In the genomic region with DNA sequence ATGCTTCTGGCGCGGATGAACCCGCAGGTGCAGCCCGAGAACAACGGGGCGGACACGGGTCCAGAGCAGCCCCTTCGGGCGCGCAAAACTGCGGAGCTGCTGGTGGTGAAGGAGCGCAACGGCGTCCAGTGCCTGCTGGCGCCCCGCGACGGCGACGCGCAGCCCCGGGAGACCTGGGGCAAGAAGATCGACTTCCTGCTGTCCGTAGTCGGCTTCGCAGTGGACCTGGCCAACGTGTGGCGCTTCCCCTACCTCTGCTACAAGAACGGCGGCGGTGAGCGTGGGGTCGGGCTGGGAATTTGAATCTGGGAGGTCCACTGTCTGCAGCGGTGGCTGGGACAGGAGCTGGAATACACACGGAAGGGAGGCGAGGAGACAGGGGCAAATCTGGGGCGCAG, we compare ENCODE assay signal across 21 cellular contexts. TPM values are rescaled to one million over a fixed set of nuclear protein-coding genes. Genes with fewer than 3 reads are reported as not detected.
DNase-seq lines count a peak whose midpoint lies in the region; ATAC-seq, FAIRE-seq and TF ChIP-seq lines count a peak whose summit lies in the region.
"Had no signal": no experiment of that assay in that cellular context is flagged by ENCODE, and none has a peak within 500 bp of the region (broad histone marks: within the 10 kb centered on the region; RNA-seq: fewer than 3 reads in every experiment).

No MANE protein-coding gene starts in this region.

- no peaks in the 10 kb centered on the region for H3K79me2 ChIP-seq in H1 (ENCODE audit: control insufficient read depth in 1 of 2, insufficient read depth in 2 of 2, low read length in 2 of 2)
- H3K79me2 ChIP-seq in keratinocyte (ENCODE audit: control insufficient read depth, insufficient read depth, low read length) = no peaks in the 10 kb centered on the region
- H3K79me2 ChIP-seq in smooth muscle cell (ENCODE audit: low read depth) = no peaks in the 10 kb centered on the region
- H3K79me2 ChIP-seq: parathyroid adenoma had no signal

- H2BK5ac ChIP-seq in IMR-90 (ENCODE audit: low read depth, low read length, poor library complexity, severe bottlenecking) = no peak overlapping the region
- no peak overlapping the region for H2BK5ac ChIP-seq in H1 (ENCODE audit: low read depth, low read length)

- no peak overlapping the region for H2AK5ac ChIP-seq in IMR-90 (ENCODE audit: low read depth, low read length)
- H2AK5ac ChIP-seq in H1 (ENCODE audit: low read depth, low read length) = no peak overlapping the region

- TF ChIP-seq EP300 in H1 (IDR thresholded peaks at IDR 0.05; ENCODE audit: borderline replicate concordance in 1 of 2, low read depth in 2 of 2, low read length in 2 of 2) = no peak

- POLR2A ChIA-PET in IMR-90 (lab: Charles Lee; ENCODE audit: unreplicated experiment) (no interaction called here), H1 (lab: Charles Lee; ENCODE audit: partially characterized antibody) (no interaction called here)

- H2BK20ac ChIP-seq in IMR-90 (ENCODE audit: low read depth, low read length) = no peak overlapping the region
- no peak overlapping the region for H2BK20ac ChIP-seq in H1 (ENCODE audit: low read length)

- no peak overlapping the region for H4K5ac ChIP-seq in IMR-90 (ENCODE audit: low read depth, low read length)
- H4K5ac ChIP-seq in H1 (ENCODE audit: insufficient read length, low read depth, low read length) = no peak overlapping the region

- intact Hi-C loops in IMR-90 (cut with micrococcal nuclease) = no loop called here

- H3K4me2 ChIP-seq in IMR-90 (ENCODE audit: low read depth, low read length) (no peak overlapping the region), H1 (ENCODE audit: insufficient read depth in 1 of 2, low read depth in 2 of 2, low read length in 2 of 2) (peak overlapping the region; percentile 93 to 99), keratinocyte (ENCODE audit: control insufficient read depth, extremely low read depth, insufficient read depth, low read depth, low read length) (peak overlapping the region; percentile 74), smooth muscle cell (peak overlapping the region; percentile 75)
- H3K4me2 ChIP-seq: BLaER1 had no signal

- H3K4me1 ChIP-seq in IMR-90 (ENCODE audit: control insufficient read depth, insufficient read depth, low read length) (no peaks in the 10 kb centered on the region), H1 (replicated peaks in 1 of 4; ENCODE audit: control insufficient read depth in 3 of 4, insufficient read depth in 4 of 4, low read length in 3 of 4) (peaks cover 0 to 3% (median 1%) of the 10 kb centered on the region in 4 experiments; a peak in 4 of 7 replicates), keratinocyte (ENCODE audit: control insufficient read depth, extremely low read depth, insufficient read depth, low read length) (peaks cover 24% of the 10 kb centered on the region), smooth muscle cell (ENCODE audit: low read depth) (no peaks in the 10 kb centered on the region)
- H3K4me1 ChIP-seq: BLaER1, foreskin keratinocyte, parathyroid adenoma, SJCRH30 had no signal

- H2BK15ac ChIP-seq in IMR-90 (ENCODE audit: low read depth, low read length) (no peak overlapping the region), H1 (ENCODE audit: low read length) (no peak overlapping the region)

- H3K27me3 ChIP-seq in IMR-90 (ENCODE audit: control insufficient read depth, insufficient read depth, low read length) = peaks cover 78% of the 10 kb centered on the region
- peaks cover 38 to 63% (median 50%) of the 10 kb centered on the region in 4 experiments for H3K27me3 ChIP-seq in H1 (replicated peaks in 1 of 4; ENCODE audit: control insufficient read depth in 3 of 4, extremely low read depth in 1 of 4, insufficient read depth in 3 of 4, low read length in 3 of 4)
- H3K27me3 ChIP-seq in keratinocyte (ENCODE audit: control insufficient read depth, extremely low read depth, insufficient read depth, low read length) = peaks cover 58% of the 10 kb centered on the region
- H3K27me3 ChIP-seq in smooth muscle cell (ENCODE audit: low read depth) = peaks cover 88% of the 10 kb centered on the region
- H3K27me3 ChIP-seq: BLaER1 had no signal

- peaks cover 16% of the 10 kb centered on the region for H3K23me2 ChIP-seq in H1 (ENCODE audit: low read depth, low read length)

- dilution Hi-C loops in IMR-90 (cut with HindIII; ENCODE audit: low sequenced_read_pairs, unreplicated experiment) (no loop called here), keratinocyte (cut with MboI; ENCODE audit: extremely low pct_ligation_motif_present, low sequenced_read_pairs) (no loop called here)

- H3K79me1 ChIP-seq in IMR-90 (ENCODE audit: low read depth in 1 of 2, low read length in 2 of 2) (no peaks in the 10 kb centered on the region), H1 (ENCODE audit: low read depth, low read length) (no peaks in the 10 kb centered on the region)

- H4K20me1 ChIP-seq in IMR-90 (ENCODE audit: insufficient read depth, low read length) (no peaks in the 10 kb centered on the region), H1 (replicated peaks in 1 of 2; ENCODE audit: control insufficient read depth in 1 of 2, insufficient read depth in 2 of 2, low read length in 2 of 2) (peaks cover 0 to 3% of the 10 kb centered on the region in 2 experiments), keratinocyte (ENCODE audit: control insufficient read depth, extremely low read depth, insufficient read depth, low read length) (no peaks in the 10 kb centered on the region), smooth muscle cell (ENCODE audit: low read depth) (no peaks in the 10 kb centered on the region)
- H4K20me1 ChIP-seq: BLaER1 had no signal

- TF ChIP-seq RAD21 in IMR-90 (IDR thresholded peaks at IDR 0.05; ENCODE audit: low read length) (no peak), H1 (IDR thresholded peaks at IDR 0.05 in 1 of 2, conservative IDR thresholded peaks at IDR 0.05 in 1 of 2; ENCODE audit: low read depth in 2 of 2, low read length in 2 of 2) (no peak)

- TF ChIP-seq CTCF in IMR-90 (conservative IDR thresholded peaks at IDR 0.05; ENCODE audit: low read depth, low read length) (no peak), H1 (IDR thresholded peaks at IDR 0.05; ENCODE audit: control extremely low read depth in 1 of 3, insufficient read depth in 1 of 3, low read depth in 1 of 3, low read length in 3 of 3) (peak in 1 of 3 experiments; percentile 1; a peak in 1 of 4 replicates), keratinocyte (optimal IDR thresholded peaks at IDR 0.05 in 1 of 3, IDR thresholded peaks at IDR 0.05 in 1 of 3, conservative IDR thresholded peaks at IDR 0.05 in 1 of 3; ENCODE audit: extremely low read depth in 1 of 3, insufficient read depth in 2 of 3, low read length in 3 of 3) (peak in 1 of 3 experiments; percentile 7), smooth muscle cell (IDR thresholded peaks at IDR 0.05; ENCODE audit: borderline replicate concordance, insufficient read depth, poor library complexity, severe bottlenecking) (no peak)

- no peaks in the 10 kb centered on the region for H3F3A ChIP-seq in smooth muscle cell (ENCODE audit: low read depth)

- CTCF ChIA-PET in IMR-90 (lab: Yijun Ruan, JAX) = no interaction called here
- CTCF ChIA-PET in H1 (lab: Charles Lee; ENCODE audit: partially characterized antibody) = interaction anchor here (0.6 to 7.7 kb wide), 12 partner anchors 9 to 561 kb away, joined by 3 to 94 read pairs (median 7); no protein-coding TSS in a partner anchor

- no peaks in the 10 kb centered on the region for H3K9me1 ChIP-seq in IMR-90 (ENCODE audit: insufficient read depth, low read length)
- no peaks in the 10 kb centered on the region for H3K9me1 ChIP-seq in keratinocyte (ENCODE audit: control insufficient read depth, extremely low read depth, insufficient read depth, low read length)

- H3K23ac ChIP-seq in IMR-90 (ENCODE audit: low read depth, low read length) (no peak overlapping the region), H1 (ENCODE audit: insufficient read length) (no peak overlapping the region)

- H2BK12ac ChIP-seq in H1 (ENCODE audit: low read depth, low read length) = 0 out of 2 replicates have a peak overlapping the region, but pooled peaks have one; percentile 9

- H3K18ac ChIP-seq in IMR-90 (ENCODE audit: low read depth, low read length) (no peak overlapping the region), H1 (ENCODE audit: extremely low read depth, low read length) (no peak overlapping the region)

- H3K9ac ChIP-seq in IMR-90 (ENCODE audit: low read depth, low read length) (no peak overlapping the region), H1 (replicated peaks in 1 of 4; ENCODE audit: extremely low read depth in 1 of 4, low read depth in 3 of 4, low read length in 3 of 4) (no peak overlapping the region), keratinocyte (ENCODE audit: control insufficient read depth, extremely low read depth, insufficient read depth, low read length) (no peak overlapping the region), smooth muscle cell (ENCODE audit: low read depth) (no peak overlapping the region)
- H3K9ac ChIP-seq: BLaER1, parathyroid adenoma had no signal

- H3K14ac ChIP-seq in IMR-90 (replicated peaks; ENCODE audit: low read depth, low read length) (no peak overlapping the region), H1 (ENCODE audit: insufficient read length) (no peak overlapping the region)

- no peak for TF ChIP-seq POLR2A in IMR-90 (IDR thresholded peaks at IDR 0.05; ENCODE audit: low read depth, low read length)
- TF ChIP-seq POLR2A in H1 (IDR thresholded peaks at IDR 0.05; ENCODE audit: control extremely low read depth in 1 of 2, low read depth in 2 of 2, low read length in 2 of 2) = no peak

- H3K27ac ChIP-seq in IMR-90 (ENCODE audit: insufficient read depth, low read length) (no peak overlapping the region), H1 (ENCODE audit: low read depth, low read length) (no peak overlapping the region), keratinocyte (ENCODE audit: control insufficient read depth, insufficient read depth, low read length) (no peak overlapping the region), smooth muscle cell (ENCODE audit: low read depth) (no peak overlapping the region)
- H3K27ac ChIP-seq: BLaER1, brain microvascular endothelial cell, foreskin keratinocyte, parathyroid adenoma, SJCRH30 had no signal

- no peak for ATAC-seq in IMR-90 (ENCODE audit: low read depth)

- H4K8ac ChIP-seq in IMR-90 (ENCODE audit: low read depth in 2 of 2, low read length in 2 of 2) (no peak overlapping the region), H1 (ENCODE audit: extremely low read depth, insufficient read depth, low read length) (no peak overlapping the region)

- DNase-seq in IMR-90 = no peak
- peak; percentile 5 to 63 for DNase-seq in H1 (ENCODE audit: low read depth in 1 of 2, low spot score in 2 of 2)
- no peak for DNase-seq in keratinocyte (ENCODE audit: low read depth, low spot score)
- no peak for DNase-seq in smooth muscle cell (lab: John Stamatoyannopoulos, UW; ENCODE audit: unreplicated experiment)
- DNase-seq in NCI-H187 treated with DMSO at 0.1 percent for 48 hours (lab: John Stamatoyannopoulos, UW) = no peak
- no peak for DNase-seq in NCI-H345 (lab: John Stamatoyannopoulos, UW)
- DNase-seq in NCI-H2171 (lab: John Stamatoyannopoulos, UW) = no peak
- DNase-seq: activated CD4-positive, alpha-beta T cell treated with anti-CD3 and anti-CD28 coated beads, Interleukin-2, amount 10 ng/mL, durations not matched to agents 24 days and 14 days; activated T-cell treated with anti-CD3 and anti-CD28 coated beads for 4 hours; brain microvascular endothelial cell; DMS153; effector CD4-positive, alpha-beta T cell; NCI-H1694; NCI-H510A; SJCRH30; T1000 had no signal

- no peak overlapping the region for H3K56ac ChIP-seq in IMR-90 (ENCODE audit: extremely low read depth, insufficient read depth, low read length)
- no peak overlapping the region for H3K56ac ChIP-seq in H1 (replicated peaks; ENCODE audit: insufficient read length, low read depth, low read length)

- peak overlapping the region; percentile 19 for H2AFZ ChIP-seq in IMR-90 (replicated peaks; ENCODE audit: low read length, poor library complexity)
- H2AFZ ChIP-seq in H1 (ENCODE audit: low read length) = peak overlapping the region; percentile 43; the same call in 1 of the 2 replicates
- H2AFZ ChIP-seq in keratinocyte (ENCODE audit: control insufficient read depth, low read length) = no peak overlapping the region
- H2AFZ ChIP-seq in smooth muscle cell (ENCODE audit: low read depth) = no peak overlapping the region
- H2AFZ ChIP-seq: parathyroid adenoma had no signal

- no peak overlapping the region for H3K4me3 ChIP-seq in IMR-90 (ENCODE audit: insufficient read depth, low read depth, low read length)
- H3K4me3 ChIP-seq in H1 (ENCODE audit: extremely low read depth in 1 of 4, insufficient read depth in 2 of 4, low read depth in 3 of 4, low read length in 4 of 4) = peak overlapping the region; percentile 45 to 76 (median 54)
- peak overlapping the region in 1 of 3 experiments; percentile 15 for H3K4me3 ChIP-seq in keratinocyte (ENCODE audit: control insufficient read depth in 2 of 3, extremely low read depth in 1 of 3, insufficient read depth in 2 of 3, low read depth in 1 of 3, low read length in 3 of 3)
- peak overlapping the region; percentile 32 for H3K4me3 ChIP-seq in smooth muscle cell
- H3K4me3 ChIP-seq: BLaER1, SJCRH30 had no signal

- H3K9me3 ChIP-seq in IMR-90 (ENCODE audit: control insufficient read depth, insufficient read depth, low read length) (no peaks in the 10 kb centered on the region), H1 (ENCODE audit: insufficient read depth in 2 of 2, low read depth in 1 of 2, low read length in 1 of 2) (no peaks in the 10 kb centered on the region), keratinocyte (ENCODE audit: control insufficient read depth, low read depth, low read length) (no peaks in the 10 kb centered on the region), smooth muscle cell (replicated peaks; ENCODE audit: low read depth) (no peaks in the 10 kb centered on the region)
- H3K9me3 ChIP-seq: SJCRH30 had no signal

- H3K4ac ChIP-seq in IMR-90 (ENCODE audit: low read depth, low read length) = no peak overlapping the region
- H3K4ac ChIP-seq in H1 (replicated peaks; ENCODE audit: insufficient read length, low read depth, low read length) = no peak overlapping the region

- WGBS in IMR-90 (ENCODE audit: extremely low coverage in 2 of 2, insufficient read length in 1 of 2), 2 experiments = 29% methylated on average over 4 of the region's 37 CpGs; no CpG with 5 or more reads in 1 of the 2 experiments
- WGBS in H1 (ENCODE audit: extremely low coverage in 1 of 2, insufficient coverage in 1 of 2, insufficient read length in 1 of 2, insufficient replicate concordance in 2 of 2, low coverage in 1 of 2, low lambda C conversion rate in 2 of 2, missing lambda C conversion rate in 1 of 2), 2 experiments = 6% methylated on average over 34 of the region's 37 CpGs; no CpG with 5 or more reads in 1 of the 2 experiments
- 6% methylated on average over 37 of the region's 37 CpGs for WGBS in smooth muscle cell (ENCODE audit: low lambda C conversion rate)

- H4K91ac ChIP-seq in IMR-90 (ENCODE audit: insufficient read depth, low read depth, low read length) (no peak overlapping the region), H1 (replicated peaks; ENCODE audit: insufficient read length, low read length) (no peak overlapping the region)

- H2AK9ac ChIP-seq in IMR-90 (replicated peaks; ENCODE audit: low read depth, low read length, poor library complexity) = no peak overlapping the region

- FAIRE-seq in H1 (lab: Jason Lieb, UNC) (no peak), keratinocyte (lab: Jason Lieb, UNC) (no peak)
- FAIRE-seq: GM18507 had no signal

- H2BK120ac ChIP-seq in IMR-90 (ENCODE audit: low read depth, low read length) (no peak overlapping the region), H1 (replicated peaks; ENCODE audit: low read depth, low read length) (no peak overlapping the region)

- in situ Hi-C loops in IMR-90 (cut with MboI; ENCODE audit: low sequenced_read_pairs) = no loop called here

- H3K36me3 ChIP-seq in IMR-90 (ENCODE audit: control insufficient read depth, insufficient read depth, low read length) = no peaks in the 10 kb centered on the region
- H3K36me3 ChIP-seq in H1 (ENCODE audit: control insufficient read depth in 2 of 4, insufficient read depth in 4 of 4, low read length in 3 of 4) = no peaks in the 10 kb centered on the region
- H3K36me3 ChIP-seq in keratinocyte (ENCODE audit: control insufficient read depth in 2 of 2, extremely low read depth in 1 of 2, insufficient read depth in 2 of 2, low read length in 2 of 2) = no peaks in the 10 kb centered on the region
- no peaks in the 10 kb centered on the region for H3K36me3 ChIP-seq in smooth muscle cell (ENCODE audit: low read depth)
- H3K36me3 ChIP-seq: BLaER1, brain microvascular endothelial cell, SJCRH30 had no signal

- BruUV-seq in IMR-90 (replicated peaks; lab: Mats Ljungman, UMichigan) = no TSS peak

RNA-seq across cellular contexts. Expression of a gene that starts 0.9 kb away (rescaled TPM):
- total RNA-seq in IMR-90 (2012; rRNA removed) (not detected in 2 replicates), smooth muscle cell (0.22 and 1.2 TPM in 2 replicates)
- polyA plus RNA-seq in IMR-90 (2012; rRNA removed) (not detected in 2 replicates), H1 (2011; rRNA removed) (0.25 and 0.35 TPM in 2 replicates), keratinocyte (0.10 to 0.97 TPM (median 0.20 TPM) in 3 replicates), smooth muscle cell (0.33 TPM in 1 of 2 replicates, not detected in the other)
- polyA plus RNA-seq in IMR-90 (2012; cell fraction: cytosol; rRNA removed) = not detected in 2 replicates
- not detected in 2 replicates for polyA plus RNA-seq in IMR-90 (2012; cell fraction: nucleus; rRNA removed; ENCODE audit: low replicate concordance)
- 0.40 TPM in 1 of 2 replicates, not detected in the other for total RNA-seq in H1 (2021; fragmentation: NEBNext Ultra II Directional; extraction: Animal tissue kit (Norgen Biotek cat#: 25700))
- 0.19 TPM for polyA plus RNA-seq in H1 (2011; cell fraction: cytosol; rRNA removed)
- 0.44 TPM for polyA plus RNA-seq in H1 (2011; cell fraction: nucleus; rRNA removed)
- 0.06 to 0.28 TPM (median 0.15 TPM) in 4 replicates for polyA plus RNA-seq in H1 (2012, experiment 1 of 2)
- polyA plus RNA-seq in H1 (2012, experiment 2 of 2) = 0.29 TPM
- 0.18 TPM for polyA plus RNA-seq in H1 (2013, experiment 1 of 2)
- 0.13 TPM for polyA plus RNA-seq in H1 (2013, experiment 2 of 2)
- polyA minus RNA-seq in H1 (2011; rRNA and poly(A)+ RNA removed) = 0.41 and 0.59 TPM in 2 replicates
- not detected for polyA minus RNA-seq in H1 (2011; cell fraction: cytosol; rRNA and poly(A)+ RNA removed)
- not detected for polyA minus RNA-seq in H1 (2011; cell fraction: nucleus; rRNA and poly(A)+ RNA removed)
- not detected for polyA plus RNA-seq in keratinocyte (2011; ENCODE audit: low read depth)
- polyA plus RNA-seq in keratinocyte (2011; cell fraction: cytosol; rRNA removed) = 0.19 and 0.27 TPM in 2 replicates
- 0.87 and 0.93 TPM in 2 replicates for polyA plus RNA-seq in keratinocyte (2011; cell fraction: nucleus; rRNA removed)
- 0.19 and 0.34 TPM in 2 replicates for polyA plus RNA-seq in keratinocyte (2012; ENCODE audit: low replicate concordance)
- 0.35 to 2.0 TPM in 2 of 3 replicates, not detected in the other for polyA minus RNA-seq in keratinocyte
- polyA minus RNA-seq in keratinocyte (2011; cell fraction: cytosol; rRNA and poly(A)+ RNA removed) = not detected
- 0.78 and 0.95 TPM in 2 replicates for polyA minus RNA-seq in keratinocyte (2011; cell fraction: nucleus; rRNA and poly(A)+ RNA removed)
- total RNA-seq: activated CD4-positive, alpha-beta T cell treated with anti-CD3 and anti-CD28 coated beads, Interleukin-2, amount 10 ng/mL, durations not matched to agents 24 days and 14 days; kidney epithelial cell; SJCRH30 had no signal
- polyA plus RNA-seq: foreskin keratinocyte had no signal

Comparison
In these comparisons a context has a peak if more than half of its experiments do, and no peak if none do; other contexts are left out.
1. DNase-seq: peak in H1 (2 of 2); none in IMR-90 (single experiment), keratinocyte (single experiment), smooth muscle cell (single experiment), NCI-H187 treated with DMSO at 0.1 percent for 48 hours (single experiment), NCI-H345 (single experiment) and NCI-H2171 (single experiment).
2. H2AFZ ChIP-seq: peak in IMR-90 (single experiment) and H1 (single experiment); none in keratinocyte (single experiment) and smooth muscle cell (single experiment).